Comparison of ENCODE assay signal across 1 cellular context in genomic region chr12:123761841-123762714, GRCh38.
TF ChIP-seq lines count a peak whose summit lies in the region.

A gene with protein sequence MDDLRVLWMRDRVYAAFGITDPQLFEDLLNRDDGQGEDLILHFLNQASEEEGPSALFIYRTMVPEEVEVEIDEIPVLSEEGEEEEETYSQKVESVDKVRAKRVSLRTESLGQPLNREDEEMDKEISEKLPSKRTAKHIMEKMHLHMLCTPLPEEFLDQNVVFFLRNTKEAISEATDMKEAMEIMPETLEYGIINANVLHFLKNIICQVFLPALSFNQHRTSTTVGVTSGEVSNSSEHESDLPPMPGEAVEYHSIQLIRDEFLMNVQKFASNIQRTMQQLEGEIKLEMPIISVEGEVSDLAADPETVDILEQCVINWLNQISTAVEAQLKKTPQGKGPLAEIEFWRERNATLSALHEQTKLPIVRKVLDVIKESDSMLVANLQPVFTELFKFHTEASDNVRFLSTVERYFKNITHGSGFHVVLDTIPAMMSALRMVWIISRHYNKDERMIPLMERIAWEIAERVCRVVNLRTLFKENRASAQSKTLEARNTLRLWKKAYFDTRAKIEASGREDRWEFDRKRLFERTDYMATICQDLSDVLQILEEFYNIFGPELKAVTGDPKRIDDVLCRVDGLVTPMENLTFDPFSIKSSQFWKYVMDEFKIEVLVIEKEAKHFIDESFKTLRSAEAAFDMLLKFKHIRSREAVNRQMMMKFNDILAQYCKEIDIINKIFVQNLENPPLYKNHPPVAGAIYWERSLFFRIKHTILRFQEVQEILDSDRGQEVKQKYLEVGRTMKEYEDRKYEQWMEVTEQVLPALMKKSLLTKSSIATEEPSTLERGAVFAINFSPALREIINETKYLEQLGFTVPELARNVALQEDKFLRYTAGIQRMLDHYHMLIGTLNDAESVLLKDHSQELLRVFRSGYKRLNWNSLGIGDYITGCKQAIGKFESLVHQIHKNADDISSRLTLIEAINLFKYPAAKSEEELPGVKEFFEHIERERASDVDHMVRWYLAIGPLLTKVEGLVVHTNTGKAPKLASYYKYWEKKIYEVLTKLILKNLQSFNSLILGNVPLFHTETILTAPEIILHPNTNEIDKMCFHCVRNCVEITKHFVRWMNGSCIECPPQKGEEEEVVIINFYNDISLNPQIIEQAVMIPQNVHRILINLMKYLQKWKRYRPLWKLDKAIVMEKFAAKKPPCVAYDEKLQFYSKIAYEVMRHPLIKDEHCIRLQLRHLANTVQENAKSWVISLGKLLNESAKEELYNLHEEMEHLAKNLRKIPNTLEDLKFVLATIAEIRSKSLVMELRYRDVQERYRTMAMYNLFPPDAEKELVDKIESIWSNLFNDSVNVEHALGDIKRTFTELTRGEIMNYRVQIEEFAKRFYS (N-terminal part only) (plus strand): TSS chr12:123762301. CDS start chr12:123762337, 36 bp downstream.

TF ChIP-seq in H1, 55 proteins besides CTCF, POLR2A, EP300 and RAD21:
- TF ChIP-seq ASH2L (IDR thresholded peaks at IDR 0.05; ENCODE audit: low read length) (peak; percentile 36), POLR2AphosphoS5 (IDR thresholded peaks at IDR 0.05; ENCODE audit: low read depth, low read length) (no peak; the same call in 1 of the 2 replicates), RBBP5 (IDR thresholded peaks at IDR 0.05; ENCODE audit: borderline replicate concordance, low read depth, low read length) (peak; percentile 76; the same call in 1 of the 2 replicates), SP4 (IDR thresholded peaks at IDR 0.05; ENCODE audit: low read length) (no peak), SIX5 (IDR thresholded peaks at IDR 0.05; ENCODE audit: low read depth, low read length) (no peak), HDAC2 (IDR thresholded peaks at IDR 0.05; ENCODE audit: borderline replicate concordance in 1 of 2, low read depth in 2 of 2, low read length in 2 of 2) (peak; percentile 20 to 36; a peak in 1 of 4 replicates), BCL11A (IDR thresholded peaks at IDR 0.05; ENCODE audit: low read depth in 2 of 2, low read length in 2 of 2) (no peak), ZNF274 (IDR thresholded peaks at IDR 0.05; ENCODE audit: borderline replicate concordance, extremely low read depth, low read length) (no peak), RFX5 (IDR thresholded peaks at IDR 0.05; ENCODE audit: borderline replicate concordance, low read depth, low read length) (no peak), RXRA (IDR thresholded peaks at IDR 0.05; ENCODE audit: insufficient read depth, low read depth, low read length) (no peak), CHD7 (IDR thresholded peaks at IDR 0.05; ENCODE audit: insufficient replicate concordance, low read length) (no peak), SAP30 (IDR thresholded peaks at IDR 0.05; ENCODE audit: insufficient read depth, insufficient replicate concordance, low read length) (no peak), SRF (IDR thresholded peaks at IDR 0.05; ENCODE audit: low read depth, low read length) (no peak), FOSL1 (IDR thresholded peaks at IDR 0.05; ENCODE audit: insufficient read depth, low read depth, low read length) (no peak), YY1 (IDR thresholded peaks at IDR 0.05; ENCODE audit: low read depth, low read length) (peak; percentile 54; the same call in 1 of the 2 replicates), KDM4A (IDR thresholded peaks at IDR 0.05; ENCODE audit: low read depth, low read length, severe bottlenecking) (peak; percentile 96), GABPA (IDR thresholded peaks at IDR 0.05; ENCODE audit: borderline replicate concordance, insufficient read depth, low read length) (no peak), JUND (IDR thresholded peaks at IDR 0.05; ENCODE audit: low read length) (no peak), SP2 (IDR thresholded peaks at IDR 0.05; ENCODE audit: low read length) (no peak), ATF3 (IDR thresholded peaks at IDR 0.05; ENCODE audit: insufficient read depth, low read depth, low read length) (no peak), SP1 (IDR thresholded peaks at IDR 0.05; ENCODE audit: low read depth, low read length) (no peak), SIN3A (conservative IDR thresholded peaks at IDR 0.05 in 1 of 2, IDR thresholded peaks at IDR 0.05 in 1 of 2; ENCODE audit: low read depth in 1 of 2, low read length in 2 of 2) (peak in 1 of 2 experiments; percentile 77; a peak in 2 of 4 replicates), BACH1 (IDR thresholded peaks at IDR 0.05; ENCODE audit: low read length) (peak; percentile 73), MAFK (IDR thresholded peaks at IDR 0.05; ENCODE audit: low read depth, low read length) (no peak), NANOG (IDR thresholded peaks at IDR 0.05; ENCODE audit: insufficient read depth, low read depth, low read length, poor library complexity, severe bottlenecking) (no peak), MAX (IDR thresholded peaks at IDR 0.05) (peak; percentile 84), USF2 (IDR thresholded peaks at IDR 0.05; ENCODE audit: low read length) (no peak), CHD1 (IDR thresholded peaks at IDR 0.05; ENCODE audit: low read depth, low read length) (no peak), KDM1A (IDR thresholded peaks at IDR 0.05; ENCODE audit: borderline replicate concordance, low read length) (no peak), CREB1 (IDR thresholded peaks at IDR 0.05) (peak; percentile 47; the same call in 1 of the 2 replicates), GTF2F1 (IDR thresholded peaks at IDR 0.05; ENCODE audit: borderline replicate concordance, low read depth, low read length) (no peak), JUN (IDR thresholded peaks at IDR 0.05; ENCODE audit: low read depth, low read length) (no peak), CBX8 (IDR thresholded peaks at IDR 0.05; ENCODE audit: borderline replicate concordance, low read depth, low read length) (no peak), PHF8 (conservative IDR thresholded peaks at IDR 0.05; ENCODE audit: low read depth, low read length) (0 out of 2 replicates have a peak, but pooled peaks have one; percentile 29), SIRT6 (IDR thresholded peaks at IDR 0.05; ENCODE audit: low read length) (no peak), TBP (IDR thresholded peaks at IDR 0.05; ENCODE audit: low read depth, low read length) (no peak)
- TF ChIP-seq, protein P1, sequence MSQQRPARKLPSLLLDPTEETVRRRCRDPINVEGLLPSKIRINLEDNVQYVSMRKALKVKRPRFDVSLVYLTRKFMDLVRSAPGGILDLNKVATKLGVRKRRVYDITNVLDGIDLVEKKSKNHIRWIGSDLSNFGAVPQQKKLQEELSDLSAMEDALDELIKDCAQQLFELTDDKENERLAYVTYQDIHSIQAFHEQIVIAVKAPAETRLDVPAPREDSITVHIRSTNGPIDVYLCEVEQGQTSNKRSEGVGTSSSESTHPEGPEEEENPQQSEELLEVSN (IDR thresholded peaks at IDR 0.05): peak; percentile 80
